32 cellular contexts compared by ENCODE assay signal in the genomic region with DNA sequence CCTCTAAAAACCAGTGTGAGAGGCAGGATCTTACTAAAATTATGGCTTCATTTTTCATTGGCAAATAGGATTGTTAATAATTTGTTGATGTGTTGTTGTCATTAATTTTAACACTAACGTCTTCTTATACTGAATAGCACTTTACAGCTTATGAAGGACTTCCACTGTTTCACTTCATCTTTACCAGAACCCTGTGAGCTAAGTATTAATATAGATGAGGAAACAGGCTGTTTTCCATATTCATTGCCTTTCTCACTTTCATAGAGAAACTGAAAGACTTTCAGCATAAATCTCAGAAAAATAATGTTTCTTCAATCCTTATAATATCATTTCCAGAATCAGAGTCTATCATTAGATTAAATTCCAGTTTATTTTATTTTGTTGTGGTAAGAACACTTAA.
"Had no signal": no experiment of that assay in that cellular context is flagged by ENCODE, and none has a peak within 500 bp of the region (broad histone marks: within the 10 kb centered on the region; RNA-seq: fewer than 3 reads in every experiment).

No MANE protein-coding gene starts in this region.

- DNase-seq: activated CD4-positive, alpha-beta memory T cell treated with anti-CD3 and anti-CD28 coated beads, Interleukin-2, amount 10 ng/mL, durations not matched to agents 7 days and 5 days; activated CD4-positive, alpha-beta T cell treated with anti-CD3 and anti-CD28 coated beads, Interleukin-2, amount 10 ng/mL, durations not matched to agents 7 days and 5 days; activated CD4-positive, CD25-positive, alpha-beta regulatory T cell treated with anti-CD3 and anti-CD28 coated beads, Interleukin-2, amount 50 U/mL, for 72 hours; activated CD8-positive, alpha-beta memory T cell treated with anti-CD3 and anti-CD28 coated beads, Interleukin-2, amount 50 U/mL, for 48 hours; activated gamma-delta T cell; activated naive CD4-positive, alpha-beta T cell treated with anti-CD3 and anti-CD28 coated beads, Interleukin-2, amount 10 ng/mL, durations not matched to agents 7 days and 5 days; activated naive CD8-positive, alpha-beta T cell treated with anti-CD3 and anti-CD28 coated beads, Interleukin-2, amount 10 ng/mL, durations not matched to agents 7 days and 5 days; activated T-cell treated with anti-CD3 and anti-CD28 coated beads, Interleukin-2, amount 50 U/mL, for 24 hours; cerebellar nuclear complex; colonic mucosa; effector CD8-positive, alpha-beta T cell; esophagus squamous epithelium; foreskin melanocyte; islet precursor cell; left ventricle myocardium inferior; mesendoderm; natural killer cell; stimulated activated CD4-positive, alpha-beta T cell treated with anti-CD3 and anti-CD28 coated beads, Interleukin-1b, Interleukin-23, amount 100 ng/mL, for 48 hours; stimulated activated CD4-positive, alpha-beta T cell treated with anti-CD3 and anti-CD28 coated beads, Interleukin-4, amount 100 ng/mL, for 4 hours; stimulated activated CD8-positive, alpha-beta memory T cell treated with anti-CD3 and anti-CD28 coated beads, Interleukin-4, amount 100 ng/mL, for 48 hours; stimulated activated naive CD8-positive, alpha-beta T cell treated with anti-CD3 and anti-CD28 coated beads, Interleukin-15, amount 100 ng/mL, for 72 hours had no signal

- H3K36me3 ChIP-seq: ascending aorta, cardiac muscle cell, colonic mucosa, esophagus squamous epithelium, left ventricle myocardium inferior, right atrium auricular region, suprapubic skin, tibial nerve had no signal

- FAIRE-seq: endometrium, TTC549 had no signal

- H3K4me1 ChIP-seq: ascending aorta, colonic mucosa, esophagus squamous epithelium, suprapubic skin, tibial nerve had no signal

- H3K9me3 ChIP-seq: colonic mucosa, esophagus squamous epithelium, left ventricle myocardium inferior, right atrium auricular region, suprapubic skin had no signal

- H3K4me3 ChIP-seq: ascending aorta, cardiac muscle cell, colonic mucosa, esophagus squamous epithelium, left ventricle myocardium inferior, lung, right atrium auricular region, smooth muscle cell, suprapubic skin, tibial nerve had no signal

- H3K4me2 ChIP-seq: smooth muscle cell had no signal

- ATAC-seq: natural killer cell; stimulated activated memory B cell treated with anti-CD40 and anti-IgM and Interleukin-4, amounts not matched to agents 10 μg/mL and 1 μg/mL and 100 μg/mL, for 72 hours; stimulated activated naive CD8-positive, alpha-beta T cell treated with anti-CD3 and anti-CD28 coated beads, Interleukin-15, amount 100 ng/mL, for 72 hours had no signal

- H3K27me3 ChIP-seq: ascending aorta, cardiac muscle cell, colonic mucosa, esophagus squamous epithelium, right atrium auricular region, suprapubic skin, tibial nerve had no signal

- H3K27ac ChIP-seq: ascending aorta, cardiac muscle cell, colonic mucosa, epithelial cell of prostate, esophagus squamous epithelium, left ventricle myocardium inferior, right atrium auricular region, suprapubic skin, tibial nerve had no signal
